8 cellular contexts compared by ENCODE assay signal in the genomic region with DNA sequence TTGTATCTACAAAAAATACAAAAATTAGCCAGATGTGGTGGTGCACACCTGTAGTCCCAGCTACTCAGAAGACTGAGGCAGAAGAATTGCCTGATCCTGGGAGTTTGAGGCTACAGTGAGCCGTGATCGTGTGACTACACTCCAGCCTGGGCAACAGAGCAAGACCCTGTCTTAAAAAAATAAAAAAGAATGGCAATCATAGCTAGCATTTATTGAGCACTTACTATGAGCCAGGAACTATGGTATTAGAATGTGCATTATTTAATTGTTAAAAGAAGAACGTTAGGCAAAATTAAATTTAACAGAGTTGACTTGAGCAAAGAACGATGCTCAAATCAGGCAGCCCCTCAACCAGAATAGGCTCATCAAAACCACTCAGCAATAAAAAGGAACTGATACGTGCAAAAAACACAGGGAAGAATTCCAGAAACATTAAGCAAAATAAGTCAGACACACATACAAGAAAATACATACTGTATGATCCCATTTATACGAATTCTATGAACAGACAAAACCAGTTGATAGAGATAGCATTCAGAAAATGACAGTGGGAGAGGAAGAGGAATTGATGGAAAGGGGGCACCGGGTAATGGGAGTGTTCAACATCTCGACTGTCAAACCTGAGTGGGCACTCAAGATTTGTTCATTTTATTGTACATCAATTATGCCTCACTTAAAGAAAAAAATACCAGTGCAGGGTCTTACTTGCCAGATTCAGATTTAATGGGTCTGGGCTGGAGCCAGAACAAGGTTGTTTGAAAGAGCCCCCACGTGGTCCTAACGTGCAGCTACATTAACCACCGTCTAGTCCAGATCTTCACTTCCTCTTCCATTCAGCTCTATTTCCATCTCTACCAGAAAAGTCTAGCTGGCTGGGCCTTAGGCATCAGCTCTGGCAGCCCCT. TPM values are rescaled to one million over a fixed set of nuclear protein-coding genes. Genes with fewer than 3 reads are reported as not detected.
DNase-seq lines count a peak whose midpoint lies in the region; ATAC-seq, FAIRE-seq and TF ChIP-seq lines count a peak whose summit lies in the region.

No MANE protein-coding gene starts in this region.

- no TSS peak for BruUV-seq in K562 (replicated peaks; lab: Mats Ljungman, UMichigan)

- no peaks in the 10 kb centered on the region for H3K9me3 ChIP-seq in K562 (replicated peaks; ENCODE audit: control insufficient read depth, insufficient read depth, low read depth, low read length)

- no peaks in the 10 kb centered on the region for H3K27me3 ChIP-seq in H7 (ENCODE audit: control insufficient read depth, insufficient read depth, low read length)
- no peaks in the 10 kb centered on the region for H3K27me3 ChIP-seq in K562 (ENCODE audit: control insufficient read depth in 2 of 2, insufficient read depth in 2 of 2, low read length in 2 of 2)

- H3K36me3 Mint-ChIP-seq in nephron (ENCODE audit: low read depth) = no peaks in the 10 kb centered on the region

- peak in 1 of 2 experiments; percentile 61; a peak in 2 of 4 replicates for TF ChIP-seq RAD21 in K562 (CRISPR knock-in tag; conservative IDR thresholded peaks at IDR 0.05 in 1 of 2, IDR thresholded peaks at IDR 0.05 in 1 of 2)

- H3K4me1 ChIP-seq in K562 (replicated peaks in 1 of 2; ENCODE audit: control insufficient read depth in 2 of 2, insufficient read depth in 2 of 2, low read length in 2 of 2) = peaks cover 29 to 32% of the 10 kb centered on the region in 2 experiments; a peak in 4 of 5 replicates

- 55% methylated on average over 11 of the region's 11 CpGs for WGBS in K562 (ENCODE audit: insufficient coverage, low coverage, missing lambda C conversion rate)

- CTCF ChIA-PET in K562 (lab: Yijun Ruan, JAX; ENCODE audit: low intra/inter-chr PET ratio) = no interaction called here

- FAIRE-seq in K562 (lab: Jason Lieb, UNC) = peak; percentile 86

- H3K27me3 Mint-ChIP-seq in nephron (ENCODE audit: low read depth) = peaks cover 11% of the 10 kb centered on the region

- no peaks in the 10 kb centered on the region for H3K79me2 ChIP-seq in K562 (ENCODE audit: control insufficient read depth, insufficient read depth, low read length)

- H3K27ac ChIP-seq in K562 (ENCODE audit: extremely low read depth, low read depth, low read length) = peak overlapping the region; percentile 82

- no peaks in the 10 kb centered on the region for H3K9me3 Mint-ChIP-seq in nephron

- peaks cover 18% of the 10 kb centered on the region for H3K4me1 Mint-ChIP-seq in nephron

- no peak overlapping the region for H3K4me3 Mint-ChIP-seq in nephron

- H3K9me1 ChIP-seq in K562 (ENCODE audit: control insufficient read depth, insufficient read depth, low read length) = peaks cover 4% of the 10 kb centered on the region

- H4K20me1 ChIP-seq in K562 (replicated peaks; ENCODE audit: control insufficient read depth, insufficient read depth, low read length) = no peaks in the 10 kb centered on the region

- peak; percentile 40 to 51 (median 41); a peak in 5 of 6 replicates for TF ChIP-seq CTCF in K562 (IDR thresholded peaks at IDR 0.05 in 2 of 3, conservative IDR thresholded peaks at IDR 0.05 in 1 of 3; ENCODE audit: insufficient read depth in 2 of 3, low read depth in 1 of 3, low read length in 3 of 3)
- peak in 1 of 3 experiments; percentile 14 for TF ChIP-seq CTCF in nephron (IDR thresholded peaks at IDR 0.05; ENCODE audit: unreplicated experiment in 3 of 3)

- peak overlapping the region in 1 of 2 experiments; percentile 48; a peak in 2 of 4 replicates for H3K9ac ChIP-seq in K562 (ENCODE audit: insufficient read depth in 1 of 2, low read depth in 2 of 2, low read length in 2 of 2)

- peak overlapping the region; percentile 86 for H2AFZ ChIP-seq in K562 (ENCODE audit: low read depth, low read length)

- in situ Hi-C loops in K562 (cut with MboI) = no loop called here

- peak; percentile 73 for DNase-seq in GDM1 (lab: John Stamatoyannopoulos, UW)
- peak; percentile 46 for DNase-seq in H7
- DNase-seq in OCI-M2 (lab: John Stamatoyannopoulos, UW; ENCODE audit: unreplicated experiment) = peak; percentile 31
- DNase-seq in K562 (ENCODE audit: extremely low read depth in 1 of 4, low spot score in 3 of 4) = peak in 2 of 4 experiments; percentile 56 to 71
- DNase-seq in NCI-H774 (lab: John Stamatoyannopoulos, UW) = no peak
- no peak for DNase-seq in hippocampal formation (lab: John Stamatoyannopoulos, UW)

- peak overlapping the region; percentile 45 for H3K4me2 ChIP-seq in K562 (ENCODE audit: insufficient read depth, low read length)

- peaks cover 1% of the 10 kb centered on the region for H3K36me3 ChIP-seq in H7 (replicated peaks; ENCODE audit: control insufficient read depth, insufficient read depth, low read length)
- no peaks in the 10 kb centered on the region for H3K36me3 ChIP-seq in K562 (ENCODE audit: control insufficient read depth, insufficient read depth, low read length)

- peak; percentile 58 for ATAC-seq in K562
- ATAC-seq in HG02970 (IDR thresholded peaks at IDR 0.05; ENCODE audit: low FRiP score, unreplicated experiment) = no peak

- no peak for TF ChIP-seq POLR2A in K562 (conservative IDR thresholded peaks at IDR 0.05)

- H3K27ac Mint-ChIP-seq in nephron = peak overlapping the region in 2 of 3 experiments; percentile 10 to 53

- H3K4me3 ChIP-seq in H7 (ENCODE audit: insufficient read depth, low read depth, low read length) (no peak overlapping the region), K562 (no peak overlapping the region)

- intact Hi-C loops in K562 (cut with micrococcal nuclease) = loop anchor here (2.0 kb wide), 1 partner anchor 33 kb away; no protein-coding TSS in a partner anchor

- POLR2A ChIA-PET in K562 (lab: Yijun Ruan, JAX) = interaction anchor here (0.6 to 1.6 kb wide), 3 partner anchors 13 to 50 kb away, joined by 3 to 6 read pairs (median 4); no protein-coding TSS in a partner anchor

- TF ChIP-seq EP300 in K562 (IDR thresholded peaks at IDR 0.05; ENCODE audit: low read length) = no peak

RNA-seq across cellular contexts. Expression of a gene that starts 8.0 kb away (rescaled TPM):
- total RNA-seq in H7 (2014; rRNA removed; shearing (Covaris generic)) = 28.5 and 41.7 TPM in 2 replicates
- 0.23 and 0.32 TPM in 2 replicates for total RNA-seq in K562 (2011; cell fraction: chromatin; rRNA removed; ENCODE audit: low replicate concordance)
- not detected in 2 replicates for total RNA-seq in K562 (2011; cell fraction: nucleolus; rRNA removed)
- total RNA-seq in K562 (2011; cell fraction: nucleoplasm; rRNA removed) = not detected in 2 replicates
- total RNA-seq in K562 (2014; rRNA removed) (not detected in 2 replicates), K562 (2014; rRNA removed; fragmentation: Illumina TruSeq; extraction: Trizol) (not detected in 2 replicates), K562 (2015; rRNA removed; fragmentation: Illumina TruSeq; extraction: Trizol) (not detected in 2 replicates), K562 (2021) (0.34 and 0.49 TPM in 2 replicates)
- polyA plus RNA-seq in K562 (2011; rRNA removed) (0.12 and 0.31 TPM in 2 replicates), K562 (2014; fragmentation: Illumina TruSeq; extraction: Trizol) (0.33 TPM in 1 of 2 replicates, not detected in the other), K562 (2014; fragmentation: Nextera tagmentation; extraction: Ambion mirVana) (under 1 TPM in 1 of 2 experiments, not detected in 1; 0.15 TPM), K562 (2014; rRNA removed) (not detected in 2 replicates)
- polyA plus RNA-seq in K562 (2011; cell fraction: cytosol; rRNA removed) = 0.06 and 0.16 TPM in 2 replicates
- polyA plus RNA-seq in K562 (2011; cell fraction: nucleus; rRNA removed) = 0.18 and 0.58 TPM in 2 replicates
- 0.14 TPM in 1 of 2 replicates, not detected in the other for polyA plus RNA-seq in K562 (2012)
- polyA minus RNA-seq in K562 (2011; rRNA and poly(A)+ RNA removed) = 0.60 TPM in 1 of 2 replicates, not detected in the other
- not detected in 2 replicates for polyA minus RNA-seq in K562 (2011; cell fraction: cytosol; rRNA and poly(A)+ RNA removed)
- not detected in 2 replicates for polyA minus RNA-seq in K562 (2011; cell fraction: nucleus; rRNA and poly(A)+ RNA removed)

RNA-seq across cellular contexts. Expression of a gene that starts 16.6 kb away (rescaled TPM):
- total RNA-seq in H7 (2014; rRNA removed; shearing (Covaris generic)) = 2.5 and 3.6 TPM in 2 replicates
- total RNA-seq in K562 (2011; cell fraction: chromatin; rRNA removed; ENCODE audit: low replicate concordance) = 66.4 and 105 TPM in 2 replicates
- 71.7 and 95.4 TPM in 2 replicates for total RNA-seq in K562 (2011; cell fraction: nucleolus; rRNA removed)
- total RNA-seq in K562 (2011; cell fraction: nucleoplasm; rRNA removed) = 76.0 and 142 TPM in 2 replicates
- total RNA-seq in K562 (2014; rRNA removed) (43.2 and 68.2 TPM in 2 replicates), K562 (2014; rRNA removed; fragmentation: Illumina TruSeq; extraction: Trizol) (16.5 and 20.4 TPM in 2 replicates), K562 (2015; rRNA removed; fragmentation: Illumina TruSeq; extraction: Trizol) (31.9 and 35.3 TPM in 2 replicates), K562 (2021) (65.0 and 67.2 TPM in 2 replicates)
- polyA plus RNA-seq in K562 (2011; rRNA removed) (15.4 and 28.2 TPM in 2 replicates), K562 (2014; fragmentation: Illumina TruSeq; extraction: Trizol) (61.8 and 69.0 TPM in 2 replicates), K562 (2014; fragmentation: Nextera tagmentation; extraction: Ambion mirVana) (1 to 10 TPM in 1 of 2 experiments, under 1 TPM in 1; 0.96 to 1.7 TPM), K562 (2014; rRNA removed) (46.6 and 54.1 TPM in 2 replicates)
- 23.6 and 45.6 TPM in 2 replicates for polyA plus RNA-seq in K562 (2011; cell fraction: cytosol; rRNA removed)
- 43.1 and 75.7 TPM in 2 replicates for polyA plus RNA-seq in K562 (2011; cell fraction: nucleus; rRNA removed)
- 42.3 and 70.3 TPM in 2 replicates for polyA plus RNA-seq in K562 (2012)
- 9.9 and 11.4 TPM in 2 replicates for polyA minus RNA-seq in K562 (2011; rRNA and poly(A)+ RNA removed)
- 17.1 and 33.1 TPM in 2 replicates for polyA minus RNA-seq in K562 (2011; cell fraction: cytosol; rRNA and poly(A)+ RNA removed)
- polyA minus RNA-seq in K562 (2011; cell fraction: nucleus; rRNA and poly(A)+ RNA removed) = 18.0 and 21.8 TPM in 2 replicates

RNA-seq across cellular contexts. Expression of a gene that starts 25.4 kb away (rescaled TPM):
- 83.5 and 84.6 TPM in 2 replicates for total RNA-seq in H7 (2014; rRNA removed; shearing (Covaris generic))
- total RNA-seq in K562 (2011; cell fraction: chromatin; rRNA removed; ENCODE audit: low replicate concordance) = 73.3 and 150 TPM in 2 replicates
- 101 and 137 TPM in 2 replicates for total RNA-seq in K562 (2011; cell fraction: nucleolus; rRNA removed)
- 118 and 145 TPM in 2 replicates for total RNA-seq in K562 (2011; cell fraction: nucleoplasm; rRNA removed)
- total RNA-seq in K562 (2014; rRNA removed) (34.6 and 43.5 TPM in 2 replicates), K562 (2014; rRNA removed; fragmentation: Illumina TruSeq; extraction: Trizol) (18.3 and 22.0 TPM in 2 replicates), K562 (2015; rRNA removed; fragmentation: Illumina TruSeq; extraction: Trizol) (31.1 and 33.0 TPM in 2 replicates), K562 (2021) (29.8 and 37.7 TPM in 2 replicates)
- polyA plus RNA-seq in K562 (2011; rRNA removed) (27.2 and 30.0 TPM in 2 replicates), K562 (2014; fragmentation: Illumina TruSeq; extraction: Trizol) (38.2 and 57.7 TPM in 2 replicates), K562 (2014; fragmentation: Nextera tagmentation; extraction: Ambion mirVana) (under 1 TPM; 0.76 to 0.89 TPM), K562 (2014; rRNA removed) (22.0 and 22.5 TPM in 2 replicates)
- 26.1 and 32.9 TPM in 2 replicates for polyA plus RNA-seq in K562 (2011; cell fraction: cytosol; rRNA removed)
- 38.9 and 53.1 TPM in 2 replicates for polyA plus RNA-seq in K562 (2011; cell fraction: nucleus; rRNA removed)
- 28.5 and 42.0 TPM in 2 replicates for polyA plus RNA-seq in K562 (2012)
- polyA minus RNA-seq in K562 (2011; rRNA and poly(A)+ RNA removed) = 31.2 and 34.3 TPM in 2 replicates
- polyA minus RNA-seq in K562 (2011; cell fraction: cytosol; rRNA and poly(A)+ RNA removed) = 42.9 and 43.0 TPM in 2 replicates
- polyA minus RNA-seq in K562 (2011; cell fraction: nucleus; rRNA and poly(A)+ RNA removed) = 33.1 and 33.2 TPM in 2 replicates

RNA-seq across cellular contexts. Expression of a gene that starts 56.8 kb away (rescaled TPM):
- total RNA-seq in H7 (2014; rRNA removed; shearing (Covaris generic)) = 36.5 and 43.6 TPM in 2 replicates
- total RNA-seq in K562 (2011; cell fraction: chromatin; rRNA removed; ENCODE audit: low replicate concordance) = 1.9 TPM in 1 of 2 replicates, not detected in the other
- total RNA-seq in K562 (2011; cell fraction: nucleolus; rRNA removed) = 0.50 and 0.92 TPM in 2 replicates
- total RNA-seq in K562 (2011; cell fraction: nucleoplasm; rRNA removed) = 0.15 and 0.29 TPM in 2 replicates
- 0.33 and 0.41 TPM in 2 replicates for total RNA-seq in K562 (2014; rRNA removed)
- 0.19 and 0.29 TPM in 2 replicates for total RNA-seq in K562 (2014; rRNA removed; fragmentation: Illumina TruSeq; extraction: Trizol)
- not detected in 2 replicates for total RNA-seq in K562 (2015; rRNA removed; fragmentation: Illumina TruSeq; extraction: Trizol)
- 0.86 and 1.2 TPM in 2 replicates for total RNA-seq in K562 (2021)
- polyA plus RNA-seq in K562 (2011; rRNA removed) = 0.28 and 0.38 TPM in 2 replicates
- 1.0 and 5.3 TPM in 2 replicates for polyA plus RNA-seq in K562 (2011; cell fraction: cytosol; rRNA removed)
- 0.24 and 0.26 TPM in 2 replicates for polyA plus RNA-seq in K562 (2011; cell fraction: nucleus; rRNA removed)
- polyA plus RNA-seq in K562 (2012) = 0.35 and 0.84 TPM in 2 replicates
- polyA plus RNA-seq in K562 (2014; fragmentation: Illumina TruSeq; extraction: Trizol) = 0.18 and 0.42 TPM in 2 replicates
- polyA plus RNA-seq in K562 (2014; fragmentation: Nextera tagmentation; extraction: Ambion mirVana) = not detected
- 0.22 and 0.54 TPM in 2 replicates for polyA plus RNA-seq in K562 (2014; rRNA removed)
- 0.09 and 0.18 TPM in 2 replicates for polyA minus RNA-seq in K562 (2011; rRNA and poly(A)+ RNA removed)
- polyA minus RNA-seq in K562 (2011; cell fraction: cytosol; rRNA and poly(A)+ RNA removed) = not detected in 2 replicates
- polyA minus RNA-seq in K562 (2011; cell fraction: nucleus; rRNA and poly(A)+ RNA removed) = 0.33 and 0.81 TPM in 2 replicates

Comparison
In these comparisons a context has a peak if more than half of its experiments do, and no peak if none do; other contexts are left out.
1. DNase-seq: peak in GDM1 (single experiment), H7 (single experiment) and OCI-M2 (single experiment); none in NCI-H774 (single experiment) and hippocampal formation (0 of 2).
2. RNA of a gene that starts 8.0 kb away (total RNA-seq): 28.5 to 41.7 TPM in H7; 0.23 to 0.49 TPM in K562; every median in the first group is over 10 times any median in the second.